Comparison of ENCODE assay signal across 22 cellular contexts in genomic region chr16:3889059-3889458, GRCh38.
"Had no signal": no experiment of that assay in that cellular context is flagged by ENCODE, and none has a peak within 500 bp of the region (broad histone marks: within the 10 kb centered on the region; RNA-seq: fewer than 3 reads in every experiment).

No MANE protein-coding gene starts in this region.

- H3K4me3 Mint-ChIP-seq: memory B cell; mesothelial cell of epicardium; natural killer cell treated with Interleukin-12 subunit alpha and Interleukin-12 subunit beta and Interleukin-15 and Interleukin-18, amount 100 ng/mL, for 72 hours; neural crest cell; stimulated activated effector memory CD8-positive, alpha-beta T cell treated with anti-CD3 and anti-CD28 coated beads, Interleukin-12 subunit alpha, Interleukin-12 subunit beta, amount 100 ng/mL, for 72 hours had no signal

- H3K27ac ChIP-seq: dorsolateral prefrontal cortex, neutrophil, pancreas, sigmoid colon, stomach, thyroid gland, vagina had no signal

- H3K9me3 Mint-ChIP-seq: natural killer cell treated with Interleukin-12 subunit alpha and Interleukin-12 subunit beta and Interleukin-15 and Interleukin-18, amount 100 ng/mL, for 72 hours; neural crest cell; stimulated activated effector memory CD8-positive, alpha-beta T cell treated with anti-CD3 and anti-CD28 coated beads, Interleukin-12 subunit alpha, Interleukin-12 subunit beta, amount 100 ng/mL, for 72 hours had no signal

- H3K27ac Mint-ChIP-seq: mesothelial cell of epicardium; naive B cell; natural killer cell treated with Interleukin-12 subunit alpha and Interleukin-12 subunit beta and Interleukin-15 and Interleukin-18, amount 100 ng/mL, for 72 hours; stimulated activated effector memory CD8-positive, alpha-beta T cell treated with anti-CD3 and anti-CD28 coated beads, Interleukin-12 subunit alpha, Interleukin-12 subunit beta, amount 100 ng/mL, for 72 hours had no signal

- ATAC-seq: left lobe of liver; mucosa of descending colon; natural killer cell treated with Interleukin-12 subunit alpha and Interleukin-12 subunit beta and Interleukin-15 and Interleukin-18, amount 100 ng/mL, for 72 hours; pancreas; stimulated activated effector memory CD8-positive, alpha-beta T cell treated with anti-CD3 and anti-CD28 coated beads, Interleukin-12 subunit alpha, Interleukin-12 subunit beta, amount 100 ng/mL, for 72 hours had no signal

- H3K4me3 ChIP-seq: dorsolateral prefrontal cortex, lung, mucosa of descending colon, pancreas, sigmoid colon, stomach, thyroid gland, vagina had no signal

- H3K4me1 ChIP-seq: pancreas, sigmoid colon, stomach, thyroid gland, vagina had no signal

- H3K27me3 ChIP-seq: dorsolateral prefrontal cortex, pancreas, sigmoid colon, stomach, thyroid gland, vagina had no signal

- H3K36me3 Mint-ChIP-seq: mesothelial cell of epicardium; naive B cell; natural killer cell treated with Interleukin-12 subunit alpha and Interleukin-12 subunit beta and Interleukin-15 and Interleukin-18, amount 100 ng/mL, for 72 hours; stimulated activated effector memory CD8-positive, alpha-beta T cell treated with anti-CD3 and anti-CD28 coated beads, Interleukin-12 subunit alpha, Interleukin-12 subunit beta, amount 100 ng/mL, for 72 hours had no signal

- DNase-seq: dorsolateral prefrontal cortex; effector CD4-positive, alpha-beta T cell; mucosa of descending colon; naive B cell; pancreas; retina; sigmoid colon; stimulated activated CD4-positive, alpha-beta T cell treated with anti-CD3 and anti-CD28 coated beads, Interleukin-2, amount 100 ng/mL, for 24 hours; stimulated activated CD4-positive, alpha-beta T cell treated with anti-CD3 and anti-CD28 coated beads, Interleukin-4, amount 100 ng/mL, for 24 hours; stimulated activated naive CD4-positive, alpha-beta T cell treated with Interleukin-2 at 50 U/mL for 16 hours; stomach; thyroid gland; trophoblast cell had no signal

- H3K4me1 Mint-ChIP-seq: mesothelial cell of epicardium, neural crest cell had no signal

- H3K9me3 ChIP-seq: mucosa of descending colon, neutrophil, pancreas, sigmoid colon, stomach, thyroid gland, vagina had no signal
